Comparison of ENCODE assay signal across 8 cellular contexts in genomic region chr11:63888170-63889086, GRCh38. TPM values are rescaled to one million over a fixed set of nuclear protein-coding genes. Genes with fewer than 3 reads are reported as not detected.
DNase-seq lines count a peak whose midpoint lies in the region; ATAC-seq and TF ChIP-seq lines count a peak whose summit lies in the region.

No MANE protein-coding gene starts in this region.

- H3K9me3 Mint-ChIP-seq in neural progenitor cell: no peaks in the 10 kb centered on the region

- no peaks in the 10 kb centered on the region for H3K27me3 ChIP-seq in esophagus (ENCODE audit: control insufficient read depth in 1 of 2, insufficient read depth in 2 of 2, low read length in 2 of 2)
- H3K27me3 ChIP-seq in neural progenitor cell: no peaks in the 10 kb centered on the region
- no peaks in the 10 kb centered on the region for H3K27me3 ChIP-seq in subcutaneous abdominal adipose tissue (ENCODE audit: control insufficient read depth in 5 of 5, insufficient read depth in 4 of 5, low read length in 5 of 5)

- H3K4me2 ChIP-seq in neural progenitor cell: peak overlapping the region; percentile 66

- peaks cover 96% of the 10 kb centered on the region for H3K79me2 ChIP-seq in neural progenitor cell (ENCODE audit: low read depth)

- no peak overlapping the region for H2AFZ ChIP-seq in neural progenitor cell (replicated peaks)

- no peak overlapping the region for H3K4me3 Mint-ChIP-seq in neural progenitor cell

- H3K9ac ChIP-seq in neural progenitor cell: peak overlapping the region; percentile 24
- H3K9ac ChIP-seq in subcutaneous abdominal adipose tissue (ENCODE audit: low read length in 5 of 5): peak overlapping the region; percentile 24 to 81 (median 53)

- peaks cover 10% of the 10 kb centered on the region for H3K36me3 Mint-ChIP-seq in neural progenitor cell

- DNase-seq in GM10248 (ENCODE audit: extremely low spot score) (peak; percentile 78), NCI-H226 (peak; percentile 77), neural progenitor cell (ENCODE audit: low spot score) (peak; percentile 54)
- DNase-seq in activated CD8-positive, alpha-beta memory T cell treated with anti-CD3 and anti-CD28 coated beads, Interleukin-2, amount 50 U/mL, for 4 hours: peak; percentile 62

- peak; percentile 58 for ATAC-seq in HG02798 (IDR thresholded peaks at IDR 0.05; ENCODE audit: poor library complexity, unreplicated experiment)
- ATAC-seq in HG03469 (IDR thresholded peaks at IDR 0.05; ENCODE audit: unreplicated experiment): no peak

- 15 to 18% methylated on average over 25 of the region's 25 CpGs for WGBS in esophagus, 2 donors

- H3K4me1 ChIP-seq in esophagus (ENCODE audit: control insufficient read depth in 2 of 2, insufficient read depth in 2 of 2, low read length in 1 of 2) (peaks cover 9 to 34% of the 10 kb centered on the region in 2 donors), neural progenitor cell (peaks cover 19% of the 10 kb centered on the region), subcutaneous abdominal adipose tissue (ENCODE audit: control insufficient read depth in 5 of 5, insufficient read depth in 5 of 5, low read length in 5 of 5) (peaks cover 9 to 46% (median 28%) of the 10 kb centered on the region in 5 donors)

- CTCF ChIA-PET in GM10248 (lab: Yijun Ruan, JAX): interaction anchor here (1.2 to 3.5 kb wide), 3 partner anchors 15 to 51 kb away, joined by 4 to 20 read pairs (median 10); partner anchors contain the start of gene MARK2

- peaks cover 12% of the 10 kb centered on the region for H3F3A ChIP-seq in neural progenitor cell (ENCODE audit: low read depth)

- H3K27ac ChIP-seq in esophagus (ENCODE audit: low read depth in 2 of 2, low read length in 1 of 2): peak overlapping the region; percentile 85 to 98
- H3K27ac ChIP-seq in neural progenitor cell: peak overlapping the region; percentile 67
- H3K27ac ChIP-seq in subcutaneous abdominal adipose tissue (ENCODE audit: low read depth, low read length): peak overlapping the region; percentile 62

- peaks cover 33% of the 10 kb centered on the region for H3K4me1 Mint-ChIP-seq in neural progenitor cell

- H3K4me3 ChIP-seq in esophagus (ENCODE audit: low read depth in 1 of 2, low read length in 2 of 2) (peak overlapping the region; percentile 45 to 56), neural progenitor cell (no peak overlapping the region), subcutaneous abdominal adipose tissue (ENCODE audit: low read depth in 1 of 5, low read length in 5 of 5) (peak overlapping the region; percentile 53 to 80 (median 59))

- H3K27ac Mint-ChIP-seq in neural progenitor cell: peak overlapping the region; percentile 62

- no peaks in the 10 kb centered on the region for H3K27me3 Mint-ChIP-seq in neural progenitor cell (ENCODE audit: insufficient read depth, low read depth)

- H3K9me3 ChIP-seq in esophagus (ENCODE audit: control insufficient read depth in 2 of 2, insufficient read depth in 1 of 2, low read depth in 1 of 2, low read length in 1 of 2) (no peaks in the 10 kb centered on the region), neural progenitor cell (ENCODE audit: low read depth) (no peaks in the 10 kb centered on the region), subcutaneous abdominal adipose tissue (ENCODE audit: control insufficient read depth in 5 of 5, low read length in 5 of 5) (no peaks in the 10 kb centered on the region)

- H3K36me3 ChIP-seq in esophagus (ENCODE audit: control insufficient read depth in 2 of 2, insufficient read depth in 2 of 2, low read length in 1 of 2) (peaks cover 0 to 5% of the 10 kb centered on the region in 2 donors), neural progenitor cell (no peaks in the 10 kb centered on the region), subcutaneous abdominal adipose tissue (ENCODE audit: control insufficient read depth in 5 of 5, insufficient read depth in 5 of 5, low read length in 5 of 5) (no peaks in the 10 kb centered on the region)

- POLR2A ChIA-PET in GM10248 (lab: Yijun Ruan, JAX): interaction anchor here (0.6 kb wide), 2 partner anchors 32 to 61 kb away, joined by 4 to 6 read pairs; no protein-coding TSS in a partner anchor

- peaks cover 95% of the 10 kb centered on the region for H4K20me1 ChIP-seq in neural progenitor cell (ENCODE audit: low read depth)

- TF ChIP-seq CTCF in GM10248 (IDR thresholded peaks at IDR 0.05; ENCODE audit: control extremely low read depth, extremely low read depth, low read depth, missing control alignments) (no peak), neural progenitor cell (IDR thresholded peaks at IDR 0.05) (no peak)

RNA-seq across cellular contexts. Expression of gene RCOR2, which starts 28.5 kb away (rescaled TPM):
- under 1 TPM; 0.13 to 0.24 TPM for polyA plus RNA-seq in esophagus
- 70.6 and 139 TPM in 2 replicates for total RNA-seq in neural progenitor cell (ENCODE audit: low replicate concordance)

RNA-seq across cellular contexts. Expression of gene MARK2, which starts 49.5 kb away (rescaled TPM):
- 10 to 100 TPM; 29.5 to 29.9 TPM for polyA plus RNA-seq in esophagus
- 23.0 and 25.4 TPM in 2 replicates for total RNA-seq in neural progenitor cell (ENCODE audit: low replicate concordance)

RNA-seq across cellular contexts. Expression of gene NAA40, which starts 50.4 kb away (rescaled TPM):
- polyA plus RNA-seq in esophagus: 10 to 100 TPM in 1 of 2 donors, 1 to 10 TPM in 1; 8.5 to 11.8 TPM
- total RNA-seq in neural progenitor cell (ENCODE audit: low replicate concordance): 38.7 and 40.4 TPM in 2 replicates
